Comparison of ENCODE assay signal across 8 cellular contexts in the genomic region with DNA sequence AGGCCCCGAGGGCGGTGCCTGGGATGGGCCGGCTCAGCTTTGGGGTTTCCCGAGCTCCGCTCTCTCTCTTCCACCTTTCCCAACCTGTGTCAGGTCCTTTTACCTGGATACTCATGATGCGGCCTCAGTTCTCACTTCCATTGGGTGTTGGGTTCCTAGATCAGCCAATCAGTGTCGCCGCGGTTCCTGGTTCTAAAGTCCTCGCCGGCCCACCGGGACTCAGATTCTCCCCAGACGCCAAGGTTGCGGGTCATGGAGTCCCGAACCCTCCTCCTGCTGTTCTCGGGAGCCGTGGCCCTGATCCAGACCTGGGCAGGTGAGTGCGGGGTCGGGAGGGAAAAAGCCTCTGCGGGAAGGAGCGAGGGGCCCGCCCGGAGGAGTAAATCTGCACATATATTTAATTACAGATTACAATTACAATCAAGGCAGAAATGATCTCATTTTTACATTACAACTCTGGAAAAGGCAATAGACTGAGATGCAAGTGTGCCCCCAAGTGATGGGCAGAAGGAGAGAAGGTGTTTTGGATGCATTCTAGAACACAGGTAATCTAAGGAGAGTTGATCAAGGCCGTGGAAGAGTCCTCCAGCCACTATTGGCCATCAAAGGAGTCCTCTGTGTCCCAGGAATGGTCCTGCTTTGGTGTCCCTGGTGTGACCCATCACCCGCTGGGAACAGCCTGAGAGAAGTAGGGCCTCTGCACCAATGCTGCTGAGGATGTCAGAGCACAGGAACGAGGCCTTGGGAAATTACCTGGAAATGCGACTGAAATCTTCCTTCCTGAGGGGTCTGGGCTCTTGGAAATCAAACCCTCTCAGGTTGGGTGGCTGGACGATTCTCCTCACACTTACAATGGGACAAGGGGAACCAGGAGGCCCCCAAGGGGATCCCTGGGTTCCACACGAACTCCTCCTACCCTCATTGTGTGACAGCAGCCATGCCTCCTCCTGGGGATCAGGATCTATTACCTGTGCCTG. TPM values are rescaled to one million over a fixed set of nuclear protein-coding genes. Genes with fewer than 3 reads are reported as not detected.
DNase-seq lines count a peak whose midpoint lies in the region; ATAC-seq and TF ChIP-seq lines count a peak whose summit lies in the region.

No MANE protein-coding gene starts in this region.

- no peaks in the 10 kb centered on the region for H3F3A ChIP-seq in PC-3 (ENCODE audit: low read length, unreplicated experiment)

- H3K36me3 ChIP-seq in PC-3 (ENCODE audit: low read depth, low read length) = no peaks in the 10 kb centered on the region

- H2AFZ ChIP-seq in PC-3 (ENCODE audit: low read length) = peak overlapping the region; percentile 95

- TSS peak; percentile 75 for BruUV-seq in PC-3 (replicated peaks; lab: Mats Ljungman, UMichigan)

- DNase-seq in AML-193 (lab: John Stamatoyannopoulos, UW) (peak; percentile 89 to 91), GM19238 (ENCODE audit: insufficient read length, low spot score) (peak; percentile 86), PC-3 (peak; percentile 95), activated gamma-delta T cell (lab: John Stamatoyannopoulos, UW) (peak; percentile 69), foreskin keratinocyte (peak; percentile 73 to 87), nephron progenitor cell (peak; percentile 83)
- DNase-seq in stimulated activated naive CD4-positive, alpha-beta T cell (lab: John Stamatoyannopoulos, UW) = peak; percentile 82 to 93 (median 89)

- H3K4me3 ChIP-seq in PC-3 (ENCODE audit: low read length) = peak overlapping the region; percentile 66

- peak overlapping the region; percentile 19; the same call in 1 of the 2 replicates for H3K9ac ChIP-seq in PC-3 (ENCODE audit: low read length)

- H3K4me1 ChIP-seq in PC-3 (ENCODE audit: insufficient read depth, low read length) = peaks cover 12% of the 10 kb centered on the region
- peaks cover 5% of the 10 kb centered on the region for H3K4me1 ChIP-seq in foreskin keratinocyte

- peak overlapping the region; percentile 78 for H3K4me3 Mint-ChIP-seq in nephron progenitor cell

- H3K79me2 ChIP-seq in PC-3 (ENCODE audit: low read length) = no peaks in the 10 kb centered on the region

- no peak overlapping the region for H3K27ac Mint-ChIP-seq in nephron progenitor cell

- ATAC-seq in HG03442 (IDR thresholded peaks at IDR 0.05; ENCODE audit: unreplicated experiment) (peak; percentile 85), PC-3 (peak; percentile 100), foreskin keratinocyte (peak; percentile 95)

- intact Hi-C loops in PC-3 (cut with micrococcal nuclease) = no loop called here

- H3K36me3 Mint-ChIP-seq in nephron progenitor cell (ENCODE audit: low read depth) = no peaks in the 10 kb centered on the region

- H3K9me2 ChIP-seq in PC-3 (replicated peaks; ENCODE audit: low read length) = no peaks in the 10 kb centered on the region

- H3K27me3 Mint-ChIP-seq in nephron progenitor cell (ENCODE audit: low read depth, poor library complexity) = peaks cover 70% of the 10 kb centered on the region

- TF ChIP-seq CTCF in PC-3 (conservative IDR thresholded peaks at IDR 0.05; ENCODE audit: low read depth, low read length) (no peak), foreskin keratinocyte (conservative IDR thresholded peaks at IDR 0.05) (no peak), nephron progenitor cell (IDR thresholded peaks at IDR 0.05) (no peak)

- H4K20me1 ChIP-seq in PC-3 (ENCODE audit: low read length) = no peaks in the 10 kb centered on the region

- H3K9me3 ChIP-seq in PC-3 (ENCODE audit: low read length) = no peaks in the 10 kb centered on the region

- no peaks in the 10 kb centered on the region for H3K27me3 ChIP-seq in PC-3 (ENCODE audit: low read length)
- peaks cover 3% of the 10 kb centered on the region for H3K27me3 ChIP-seq in foreskin keratinocyte

- CTCF ChIA-PET in PC-3 (lab: Charles Lee) = interaction anchor here (0.5 to 0.9 kb wide), 5 partner anchors 11 to 135 kb away, joined by 3 to 4 read pairs (median 3); no protein-coding TSS in a partner anchor

- H3K4me1 Mint-ChIP-seq in nephron progenitor cell = peaks cover 27% of the 10 kb centered on the region

- H3K9me3 Mint-ChIP-seq in nephron progenitor cell = no peaks in the 10 kb centered on the region

- peak overlapping the region; percentile 86 for H3K4me2 ChIP-seq in PC-3 (ENCODE audit: low read length)

- POLR2A ChIA-PET in PC-3 (lab: Charles Lee; ENCODE audit: unreplicated experiment) = interaction anchor here (0.5 to 0.6 kb wide), 2 partner anchors 9 to 84 kb away, joined by 3 to 4 read pairs; partner anchors contain the start of gene NFKBIL1

- H3K27ac ChIP-seq in PC-3 (ENCODE audit: low read length) (no peak overlapping the region), foreskin keratinocyte (peak overlapping the region; percentile 92)

RNA-seq across cellular contexts. Expression of gene MICB, which starts 34.7 kb away (rescaled TPM):
- total RNA-seq in PC-3 (2014; rRNA removed) (25.6 and 32.9 TPM in 2 replicates), foreskin keratinocyte (26.1 and 37.6 TPM in 2 replicates)
- polyA plus RNA-seq in foreskin keratinocyte = 15.6 and 27.8 TPM in 2 replicates

RNA-seq across cellular contexts. Expression of gene MICA, which starts 59.9 kb away (rescaled TPM):
- 33.1 and 35.0 TPM in 2 replicates for total RNA-seq in PC-3 (2014; rRNA removed)
- 28.3 and 55.9 TPM in 2 replicates for total RNA-seq in foreskin keratinocyte
- 30.8 and 63.8 TPM in 2 replicates for polyA plus RNA-seq in foreskin keratinocyte
